In the genomic region with DNA sequence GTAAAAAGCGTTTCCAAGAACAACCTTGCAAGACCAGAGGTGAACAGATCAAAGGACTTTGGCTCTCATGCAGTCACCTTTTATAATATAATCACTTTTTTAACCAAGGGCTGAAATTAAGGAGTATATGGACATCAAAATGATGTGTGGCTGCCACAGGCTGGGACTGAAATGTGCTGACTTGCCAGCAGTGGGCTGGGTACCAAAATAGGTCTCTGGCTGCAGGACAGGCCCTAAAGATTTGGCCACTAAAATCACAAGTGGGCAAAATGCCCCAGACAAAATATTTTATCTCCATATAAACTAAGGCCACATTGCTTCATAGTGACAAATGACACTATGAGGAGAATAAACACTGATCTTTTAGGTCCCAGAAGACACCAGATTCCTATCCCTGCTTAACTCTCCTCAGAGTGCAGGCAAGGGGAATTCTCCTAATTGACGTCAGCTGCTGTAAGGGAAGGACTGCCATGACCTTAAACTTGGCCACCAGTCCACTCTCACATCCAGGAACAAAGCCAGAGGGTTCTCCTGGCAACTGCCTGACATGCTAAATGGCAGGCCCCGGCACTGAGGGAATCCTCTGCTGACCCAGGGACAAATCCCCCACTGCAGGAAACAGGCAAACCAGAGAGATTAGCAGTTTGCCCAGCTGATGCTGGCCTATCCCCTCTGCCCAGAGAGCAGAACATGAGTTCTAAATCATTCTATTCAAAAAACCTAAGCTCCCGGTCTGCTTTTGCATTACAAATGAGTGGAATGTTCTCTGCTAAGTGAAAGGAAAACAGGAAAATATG, we compare ENCODE assay signal across 8 cellular contexts.
A peak's percentile ranks its signal among the peaks of the same experiment; 100 is the strongest.
DNase-seq lines count a peak whose midpoint lies in the region; ATAC-seq lines count a peak whose summit lies in the region.

No MANE protein-coding gene starts in this region.

- intact Hi-C loops in sciatic nerve (cut with DNase I), result no loop called here

- ATAC-seq in sciatic nerve (peak; percentile 97), GM19455 (IDR thresholded peaks at IDR 0.05; ENCODE audit: unreplicated experiment) (no peak)

- DNase-seq in GM04504 (ENCODE audit: low read depth) (peak; percentile 76), astrocyte of the hippocampus (ENCODE audit: low read depth, low spot score) (peak; percentile 94), iPS DF 19.7 (ENCODE audit: low read depth, low spot score) (peak; percentile 20), sciatic nerve (ENCODE audit: low spot score) (peak; percentile 80), NCI-H187 treated with DMSO at 0.1 percent for 48 hours (lab: John Stamatoyannopoulos, UW) (no peak), NCI-H2171 treated with DMSO at 0.1 percent for 48 hours (lab: John Stamatoyannopoulos, UW) (no peak)
- no peak for DNase-seq in activated CD4-positive, alpha-beta T cell treated with anti-CD3 and anti-CD28 coated beads for 1 hour

Comparison
In these comparisons a context has a peak if more than half of its experiments do, and no peak if none do; other contexts are left out.
1. DNase-seq: peak in GM04504 (single experiment), astrocyte of the hippocampus (single experiment), iPS DF 19.7 (single experiment) and sciatic nerve (single experiment); none in activated CD4-positive, alpha-beta T cell treated with anti-CD3 and anti-CD28 coated beads for 1 hour (single experiment), NCI-H187 treated with DMSO at 0.1 percent for 48 hours (single experiment) and NCI-H2171 treated with DMSO at 0.1 percent for 48 hours (single experiment).